Comparison of ENCODE assay signal across 19 cellular contexts in the genomic region with DNA sequence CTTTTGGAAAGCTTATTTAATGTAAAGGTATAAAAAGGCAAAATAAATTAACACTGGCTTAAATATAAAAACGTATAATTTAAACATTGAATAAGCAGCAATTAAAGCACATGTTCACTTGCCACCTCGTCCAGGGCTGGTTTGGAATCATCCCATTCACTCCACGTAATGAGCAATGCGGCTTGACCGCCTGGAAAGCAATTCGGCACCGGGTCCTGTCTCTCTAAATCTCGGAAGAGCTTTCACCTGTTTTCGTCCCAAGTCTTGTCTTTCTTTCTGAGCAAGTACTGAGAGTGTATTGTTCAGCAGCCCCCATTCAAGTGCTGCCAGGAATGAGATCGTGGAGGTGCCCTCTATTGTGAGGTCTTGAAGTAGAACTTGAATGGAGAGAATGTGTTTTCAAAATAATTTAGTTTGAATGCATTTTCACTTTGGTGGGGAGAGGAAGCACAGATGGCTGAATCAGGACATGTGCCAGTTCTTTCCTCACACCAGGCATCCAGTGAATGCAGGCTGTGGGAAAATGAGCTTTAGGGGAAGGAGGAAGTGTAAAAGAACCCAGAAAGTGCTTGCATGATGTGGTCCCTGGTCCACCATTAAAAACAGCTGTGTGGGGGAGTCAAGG.
DNase-seq lines count a peak whose midpoint lies in the region; ATAC-seq, FAIRE-seq and TF ChIP-seq lines count a peak whose summit lies in the region.
"Had no signal": no experiment of that assay in that cellular context is flagged by ENCODE, and none has a peak within 500 bp of the region (broad histone marks: within the 10 kb centered on the region; RNA-seq: fewer than 3 reads in every experiment).

No MANE protein-coding gene starts in this region.

- 43 to 50% methylated on average over 10 of the region's 10 CpGs for WGBS in pancreas, 2 donors
- 17 to 48% methylated on average over 9 to 10 of the region's 10 CpGs for WGBS in gastroesophageal sphincter (ENCODE audit: low coverage in 1 of 2), 2 donors

- intact Hi-C loops in pancreas (cut with DNase I): no loop called here

- TF ChIP-seq CTCF in pancreas (IDR thresholded peaks at IDR 0.05) (no peak), gastroesophageal sphincter (IDR thresholded peaks at IDR 0.05) (no peak)

- TF ChIP-seq EP300 in gastroesophageal sphincter (IDR thresholded peaks at IDR 0.05): no peak

- H3K4me1 ChIP-seq in pancreas (no peaks in the 10 kb centered on the region), gastroesophageal sphincter (peaks cover 0 to 7% (median 0%) of the 10 kb centered on the region in 3 donors)
- H3K4me1 ChIP-seq: foreskin keratinocyte, psoas muscle had no signal

- H3K4me3 ChIP-seq in pancreas: no peak overlapping the region
- H3K4me3 ChIP-seq in gastroesophageal sphincter: peak overlapping the region in 1 of 2 donors; percentile 18
- H3K4me3 ChIP-seq: cardiac muscle cell, psoas muscle, transverse colon had no signal

- ATAC-seq in pancreas (no peak), gastroesophageal sphincter (no peak)
- ATAC-seq: activated T-cell treated with anti-CD3 and anti-CD28 coated beads, Interleukin-2, amount 50 U/mL, for 4 hours; foreskin keratinocyte; left lobe of liver; psoas muscle; stimulated activated effector memory CD8-positive, alpha-beta T cell treated with anti-CD3 and anti-CD28 coated beads, Interleukin-12 subunit alpha, Interleukin-12 subunit beta, amount 100 ng/mL, for 72 hours had no signal

- H3K27ac ChIP-seq in pancreas (no peak overlapping the region), gastroesophageal sphincter (peak overlapping the region in 1 of 4 donors; percentile 11)
- H3K27ac ChIP-seq: cardiac muscle cell, foreskin keratinocyte, psoas muscle, RWPE1, VCaP had no signal

- H3K27me3 ChIP-seq in pancreas: no peaks in the 10 kb centered on the region
- H3K27me3 ChIP-seq in gastroesophageal sphincter: no peaks in the 10 kb centered on the region
- H3K27me3 ChIP-seq: cardiac muscle cell, foreskin keratinocyte, transverse colon had no signal

- H3K36me3 ChIP-seq in pancreas (no peaks in the 10 kb centered on the region), gastroesophageal sphincter (no peaks in the 10 kb centered on the region)
- H3K36me3 ChIP-seq: cardiac muscle cell, transverse colon had no signal

- FAIRE-seq in pancreas (lab: Jason Lieb, UNC): no peak

- H3K9me3 ChIP-seq in pancreas (no peaks in the 10 kb centered on the region), gastroesophageal sphincter (no peaks in the 10 kb centered on the region)
- H3K9me3 ChIP-seq: psoas muscle, transverse colon had no signal

- TF ChIP-seq POLR2A in gastroesophageal sphincter (IDR thresholded peaks at IDR 0.05): no peak

- DNase-seq in GM04503 (ENCODE audit: low read depth) (peak; percentile 2), amniotic epithelial cell (ENCODE audit: low read depth) (peak; percentile 2), fibroblast of peridontal ligament (ENCODE audit: extremely low read depth) (peak; percentile 5), pons (ENCODE audit: low spot score) (peak; percentile 42), pancreas (no peak), cortex of kidney (lab: John Stamatoyannopoulos, UW) (no peak), NCI-H146 treated with DMSO at 0.1 percent for 48 hours (lab: John Stamatoyannopoulos, UW; ENCODE audit: unreplicated experiment) (no peak)
- DNase-seq: activated CD4-positive, alpha-beta memory T cell treated with anti-CD3 and anti-CD28 coated beads, Interleukin-2, amount 10 ng/mL, durations not matched to agents 7 days and 5 days; activated T-cell treated with anti-CD3 and anti-CD28 coated beads, Interleukin-2, amount 50 U/mL, for 4 hours; foreskin keratinocyte; psoas muscle; T-helper 1 cell had no signal

Comparison
In these comparisons a context has a peak if more than half of its experiments do, and no peak if none do; other contexts are left out.
1. DNase-seq: peak in GM04503 (single experiment), amniotic epithelial cell (single experiment), fibroblast of peridontal ligament (single experiment) and pons (single experiment); none in pancreas (0 of 6), cortex of kidney (single experiment) and NCI-H146 treated with DMSO at 0.1 percent for 48 hours (single experiment).